ENCODE assay signal across 2 cellular contexts in the genomic region with DNA sequence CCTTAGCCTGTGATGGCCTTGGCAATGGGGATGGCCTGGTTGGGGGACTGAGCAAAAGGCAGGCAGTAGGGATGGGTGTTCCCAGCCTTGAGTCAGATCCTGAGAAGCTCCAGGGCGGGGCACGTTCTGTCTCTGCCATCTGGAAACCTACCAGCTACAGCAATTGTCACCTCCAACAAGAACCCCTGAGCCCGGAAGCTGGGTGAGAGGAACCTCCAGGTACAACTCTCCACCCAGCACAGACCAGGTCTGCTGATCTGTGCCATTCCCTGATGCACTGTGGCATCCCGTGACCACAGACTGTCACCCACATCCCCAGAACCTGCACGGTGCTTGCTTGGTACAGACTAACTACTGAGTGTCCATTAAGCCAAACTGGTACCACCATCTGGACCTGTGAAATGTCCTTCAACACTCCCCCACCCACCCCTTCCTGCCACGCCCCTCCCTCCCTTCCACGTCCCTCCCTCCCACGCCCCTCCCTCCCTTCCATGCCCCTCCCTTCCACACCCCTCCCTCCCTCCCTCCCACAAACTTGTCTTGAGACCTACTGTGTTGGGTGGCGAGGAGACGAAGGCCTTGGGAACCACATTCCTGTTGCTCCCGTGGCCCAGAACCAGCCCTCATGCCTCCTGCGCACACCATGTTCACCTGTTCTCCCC.
A peak's percentile ranks its signal among the peaks of the same experiment; 100 is the strongest.
TF ChIP-seq lines count a peak whose summit lies in the region.

No MANE protein-coding gene starts in this region.

TF ChIP-seq in A549, 52 proteins besides CTCF, POLR2A, EP300 and RAD21:
- TF ChIP-seq NPAS2 (CRISPR knock-in tag; IDR thresholded peaks at IDR 0.05; ENCODE audit: borderline replicate concordance) = no peak
- 0 out of 2 replicates have a peak, but pooled peaks have one; percentile 23 for TF ChIP-seq TP53 (CRISPR knock-in tag; IDR thresholded peaks at IDR 0.05)
TF ChIP-seq in A549: peak in this region for 1.

TF ChIP-seq in HEK293, 187 proteins besides CTCF, POLR2A, EP300 and RAD21:
- no peak for TF ChIP-seq ZNF362 (tag by site-specific recombination; IDR thresholded peaks at IDR 0.05)
- no peak for TF ChIP-seq ZNF514 (tag by site-specific recombination; IDR thresholded peaks at IDR 0.05)
- TF ChIP-seq MYNN (tag by site-specific recombination; IDR thresholded peaks at IDR 0.05; ENCODE audit: borderline replicate concordance) = no peak
- peak; percentile 19; the same call in 1 of the 2 replicates for TF ChIP-seq SP3 (tag by site-specific recombination; IDR thresholded peaks at IDR 0.05)
- TF ChIP-seq ZNF621 (tag by site-specific recombination; IDR thresholded peaks at IDR 0.05) = no peak
- TF ChIP-seq ZBTB17 (tag by site-specific recombination; IDR thresholded peaks at IDR 0.05) = no peak
- no peak for TF ChIP-seq ZNF544 (tag by site-specific recombination; IDR thresholded peaks at IDR 0.05)
- TF ChIP-seq HOXC10 (CRISPR knock-in tag; IDR thresholded peaks at IDR 0.05) = no peak
- TF ChIP-seq ZNF239 (tag by site-specific recombination; IDR thresholded peaks at IDR 0.05) = no peak
- TF ChIP-seq ZNF398 (tag by site-specific recombination; IDR thresholded peaks at IDR 0.05) = no peak
- TF ChIP-seq ZNF311 (tag by site-specific recombination; IDR thresholded peaks at IDR 0.05; ENCODE audit: borderline replicate concordance) = no peak
- TF ChIP-seq, protein P1, sequence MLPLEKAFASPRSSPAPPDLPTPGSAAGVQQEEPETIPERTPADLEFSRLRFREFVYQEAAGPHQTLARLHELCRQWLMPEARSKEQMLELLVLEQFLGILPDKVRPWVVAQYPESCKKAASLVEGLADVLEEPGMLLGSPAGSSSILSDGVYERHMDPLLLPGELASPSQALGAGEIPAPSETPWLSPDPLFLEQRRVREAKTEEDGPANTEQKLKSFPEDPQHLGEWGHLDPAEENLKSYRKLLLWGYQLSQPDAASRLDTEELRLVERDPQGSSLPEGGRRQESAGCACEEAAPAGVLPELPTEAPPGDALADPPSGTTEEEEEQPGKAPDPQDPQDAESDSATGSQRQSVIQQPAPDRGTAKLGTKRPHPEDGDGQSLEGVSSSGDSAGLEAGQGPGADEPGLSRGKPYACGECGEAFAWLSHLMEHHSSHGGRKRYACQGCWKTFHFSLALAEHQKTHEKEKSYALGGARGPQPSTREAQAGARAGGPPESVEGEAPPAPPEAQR (tag by site-specific recombination; IDR thresholded peaks at IDR 0.05) = no peak
- no peak for TF ChIP-seq ZNF580 (tag by site-specific recombination; IDR thresholded peaks at IDR 0.05)
- no peak for TF ChIP-seq ZNF155 (tag by site-specific recombination; IDR thresholded peaks at IDR 0.05)
- no peak; the same call in 1 of the 2 replicates for TF ChIP-seq ZFHX2 (tag by site-specific recombination; conservative IDR thresholded peaks at IDR 0.05)
- no peak for TF ChIP-seq ZNF560 (tag by site-specific recombination; IDR thresholded peaks at IDR 0.05; ENCODE audit: borderline replicate concordance)
- TF ChIP-seq, protein P2, sequence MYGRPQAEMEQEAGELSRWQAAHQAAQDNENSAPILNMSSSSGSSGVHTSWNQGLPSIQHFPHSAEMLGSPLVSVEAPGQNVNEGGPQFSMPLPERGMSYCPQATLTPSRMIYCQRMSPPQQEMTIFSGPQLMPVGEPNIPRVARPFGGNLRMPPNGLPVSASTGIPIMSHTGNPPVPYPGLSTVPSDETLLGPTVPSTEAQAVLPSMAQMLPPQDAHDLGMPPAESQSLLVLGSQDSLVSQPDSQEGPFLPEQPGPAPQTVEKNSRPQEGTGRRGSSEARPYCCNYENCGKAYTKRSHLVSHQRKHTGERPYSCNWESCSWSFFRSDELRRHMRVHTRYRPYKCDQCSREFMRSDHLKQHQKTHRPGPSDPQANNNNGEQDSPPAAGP (tag by site-specific recombination; IDR thresholded peaks at IDR 0.05) = peak; percentile 53; the same call in 1 of the 2 replicates
- no peak for TF ChIP-seq SETDB1 (IDR thresholded peaks at IDR 0.05; ENCODE audit: insufficient read length, low read length)
- TF ChIP-seq ZBTB7A (tag by site-specific recombination; IDR thresholded peaks at IDR 0.05; ENCODE audit: low read depth) = no peak
- TF ChIP-seq, protein P3, sequence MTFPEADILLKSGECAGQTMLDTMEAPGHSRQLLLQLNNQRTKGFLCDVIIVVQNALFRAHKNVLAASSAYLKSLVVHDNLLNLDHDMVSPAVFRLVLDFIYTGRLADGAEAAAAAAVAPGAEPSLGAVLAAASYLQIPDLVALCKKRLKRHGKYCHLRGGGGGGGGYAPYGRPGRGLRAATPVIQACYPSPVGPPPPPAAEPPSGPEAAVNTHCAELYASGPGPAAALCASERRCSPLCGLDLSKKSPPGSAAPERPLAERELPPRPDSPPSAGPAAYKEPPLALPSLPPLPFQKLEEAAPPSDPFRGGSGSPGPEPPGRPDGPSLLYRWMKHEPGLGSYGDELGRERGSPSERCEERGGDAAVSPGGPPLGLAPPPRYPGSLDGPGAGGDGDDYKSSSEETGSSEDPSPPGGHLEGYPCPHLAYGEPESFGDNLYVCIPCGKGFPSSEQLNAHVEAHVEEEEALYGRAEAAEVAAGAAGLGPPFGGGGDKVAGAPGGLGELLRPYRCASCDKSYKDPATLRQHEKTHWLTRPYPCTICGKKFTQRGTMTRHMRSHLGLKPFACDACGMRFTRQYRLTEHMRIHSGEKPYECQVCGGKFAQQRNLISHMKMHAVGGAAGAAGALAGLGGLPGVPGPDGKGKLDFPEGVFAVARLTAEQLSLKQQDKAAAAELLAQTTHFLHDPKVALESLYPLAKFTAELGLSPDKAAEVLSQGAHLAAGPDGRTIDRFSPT (tag by site-specific recombination; IDR thresholded peaks at IDR 0.05) = no peak
- TF ChIP-seq ZBTB44 (tag by site-specific recombination; IDR thresholded peaks at IDR 0.05) = no peak
- no peak for TF ChIP-seq ZNF791 (tag by site-specific recombination; IDR thresholded peaks at IDR 0.05)
- peak; percentile 87 for TF ChIP-seq KLF1 (tag by site-specific recombination; IDR thresholded peaks at IDR 0.05)
- TF ChIP-seq ZNF350 (tag by site-specific recombination; IDR thresholded peaks at IDR 0.05) = no peak
- 0 out of 2 replicates have a peak, but pooled peaks have one; percentile 21 for TF ChIP-seq KLF8 (tag by site-specific recombination; IDR thresholded peaks at IDR 0.05)
- TF ChIP-seq ZNF639 (tag by site-specific recombination; IDR thresholded peaks at IDR 0.05) = no peak
- TF ChIP-seq ZNF433 (tag by site-specific recombination; IDR thresholded peaks at IDR 0.05; ENCODE audit: low read depth) = no peak
